8 cellular contexts compared by ENCODE assay signal in the genomic region with DNA sequence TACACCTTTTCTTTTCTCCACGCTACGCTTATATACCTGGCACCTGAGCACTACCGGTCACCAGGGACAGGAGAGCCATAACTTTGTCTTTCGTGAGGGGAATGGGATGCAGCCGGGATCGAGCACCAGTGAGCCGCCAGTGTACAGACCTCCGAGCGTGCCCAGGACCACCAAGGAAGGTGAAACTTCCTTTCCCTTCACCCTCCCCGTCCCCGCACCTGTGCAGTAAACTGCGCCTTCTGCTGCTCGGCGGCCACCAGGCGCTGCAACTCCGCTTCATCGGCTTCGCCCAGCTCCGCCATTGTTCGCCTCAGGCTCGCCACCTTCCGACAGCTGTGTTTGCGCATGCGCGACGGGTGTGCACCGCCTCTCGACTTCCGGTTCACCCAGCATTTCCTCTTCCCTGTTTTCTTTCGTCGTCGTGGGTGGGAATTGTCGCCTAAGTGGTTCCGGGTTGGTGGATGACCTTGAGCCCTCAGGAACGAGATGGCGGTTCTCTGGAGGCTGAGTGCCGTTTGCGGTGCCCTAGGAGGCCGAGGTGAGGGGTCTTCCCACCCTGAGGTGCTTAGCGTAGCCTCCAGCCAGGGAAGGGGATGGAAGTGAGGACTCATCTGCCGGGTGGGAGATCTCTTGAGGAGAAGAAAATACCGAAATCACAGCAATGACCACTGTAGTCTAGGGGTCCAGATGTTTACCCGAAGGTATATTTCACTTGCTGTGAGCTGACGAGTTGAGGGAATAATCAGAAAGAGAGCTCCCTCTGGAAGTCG. TPM values are rescaled to one million over a fixed set of nuclear protein-coding genes. Genes with fewer than 3 reads are reported as not detected.
DNase-seq lines count a peak whose midpoint lies in the region; ATAC-seq and TF ChIP-seq lines count a peak whose summit lies in the region.

SDHD (plus strand) TSS at position 452 of the 770 bp plus-strand sequence; CDS start at position 487, 35 bp downstream.
A gene with protein sequence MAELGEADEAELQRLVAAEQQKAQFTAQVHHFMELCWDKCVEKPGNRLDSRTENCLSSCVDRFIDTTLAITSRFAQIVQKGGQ (minus strand): TSS at position 335 of the 770 bp plus-strand sequence. CDS start 33 bp downstream, at position 302.

- H3K4me3 ChIP-seq in testis: peak within 1 kb of the TSS; percentile 83 to 91

- WGBS in testis, 2 donors: 0% methylated on average over 39 to 45 of the region's 45 CpGs

- ATAC-seq in HG02610 (IDR thresholded peaks at IDR 0.05; ENCODE audit: unreplicated experiment): peak; percentile 89
- ATAC-seq in activated naive CD4-positive, alpha-beta T cell treated with anti-CD3 and anti-CD28 coated beads, Interleukin-2, amount 50 U/mL, for 72 hours: peak; percentile 86 to 97
- ATAC-seq in omental fat pad (ENCODE audit: low FRiP score): peak; percentile 94

- DNase-seq in GM10266 (ENCODE audit: extremely low spot score): peak; percentile 88
- DNase-seq in NCI-H1092 treated with DMSO at 0.1 percent for 48 hours (lab: John Stamatoyannopoulos, UW): peak; percentile 99
- peak; percentile 90 for DNase-seq in SKM-1 (lab: John Stamatoyannopoulos, UW; ENCODE audit: unreplicated experiment)
- peak; percentile 92 to 97 for DNase-seq in activated naive CD4-positive, alpha-beta T cell treated with anti-CD3 and anti-CD28 coated beads, Interleukin-2, amount 50 U/mL, for 72 hours (ENCODE audit: low spot score in 2 of 2)
- peak; percentile 94 for DNase-seq in glomerular endothelial cell (ENCODE audit: extremely low read depth, low read depth, low spot score)
- peak; percentile 79 for DNase-seq in omental fat pad (ENCODE audit: low spot score)
- peak; percentile 96 for DNase-seq in testis

- intact Hi-C loops in testis (cut with DNase I; ENCODE audit: low total_unique reads): no loop called here

- H3K27me3 ChIP-seq in testis: no peaks in the 10 kb centered on the region

- no peaks in the 10 kb centered on the region for H3K36me3 ChIP-seq in testis (ENCODE audit: low read depth, missing control alignments)

- peaks cover 55 to 59% of the 10 kb centered on the region in 2 donors for H3K36me3 Mint-ChIP-seq in activated naive CD4-positive, alpha-beta T cell treated with anti-CD3 and anti-CD28 coated beads, Interleukin-2, amount 50 U/mL, for 72 hours

- H3K27ac Mint-ChIP-seq in activated naive CD4-positive, alpha-beta T cell treated with anti-CD3 and anti-CD28 coated beads, Interleukin-2, amount 50 U/mL, for 72 hours: peak within 1 kb of the TSS; percentile 97 to 99

- H3K9me3 Mint-ChIP-seq in activated naive CD4-positive, alpha-beta T cell treated with anti-CD3 and anti-CD28 coated beads, Interleukin-2, amount 50 U/mL, for 72 hours: no peaks in the 10 kb centered on the region

- peaks cover 15% of the 10 kb centered on the region for H3K4me1 ChIP-seq in testis

- TF ChIP-seq POLR2A in testis (IDR thresholded peaks at IDR 0.05): no peak

- peak within 1 kb of the TSS; percentile 53 to 80 for H3K27ac ChIP-seq in testis

- TF ChIP-seq CTCF in GM10266 (IDR thresholded peaks at IDR 0.05; ENCODE audit: control insufficient read depth, insufficient read depth, low read depth, missing control alignments) (peak; percentile 40), omental fat pad (IDR thresholded peaks at IDR 0.05) (no peak), testis (IDR thresholded peaks at IDR 0.05) (peak in 2 of 3 experiments; percentile 16 to 20)

- H3K9me3 ChIP-seq in testis: no peaks in the 10 kb centered on the region

RNA-seq across cellular contexts. Expression of gene SDHD, which starts in this region (rescaled TPM):
- 100 to 1,000 TPM; 106 to 115 TPM for total RNA-seq in activated naive CD4-positive, alpha-beta T cell treated with anti-CD3 and anti-CD28 coated beads, Interleukin-2, amount 50 U/mL, for 72 hours
- total RNA-seq in glomerular endothelial cell (63.7 and 76.6 TPM in 2 replicates), omental fat pad (100 to 1,000 TPM in 2 of 4 donors, 10 to 100 TPM in 2; 85.0 to 145 (median 104) TPM), testis (10 to 100 TPM; 48.7 to 60.5 TPM)
- 75.9 TPM for polyA plus RNA-seq in testis (ENCODE audit: insufficient read depth, low read depth, low replicate concordance)

RNA-seq across cellular contexts. Expression of the second gene that starts in this region (rescaled TPM):
- total RNA-seq in activated naive CD4-positive, alpha-beta T cell treated with anti-CD3 and anti-CD28 coated beads, Interleukin-2, amount 50 U/mL, for 72 hours: 10 to 100 TPM; 33.5 to 49.4 TPM
- total RNA-seq in glomerular endothelial cell (39.2 and 43.8 TPM in 2 replicates), omental fat pad (10 to 100 TPM; 31.5 to 37.1 (median 33.9) TPM), testis (10 to 100 TPM; 50.9 to 61.3 TPM)
- 72.4 TPM for polyA plus RNA-seq in testis (ENCODE audit: insufficient read depth, low read depth, low replicate concordance)

Comparison
In these comparisons a context has a peak if more than half of its experiments do, and no peak if none do; other contexts are left out.
1. Peak in every context shown above with its lines: DNase-seq, ATAC-seq, H3K4me3 ChIP-seq and H3K27ac ChIP-seq.
2. CTCF ChIP-seq: peak in GM10266 (single experiment) and testis (2 of 3); none in omental fat pad (0 of 3).